ENCODE assay signal across 34 cellular contexts in the genomic region with DNA sequence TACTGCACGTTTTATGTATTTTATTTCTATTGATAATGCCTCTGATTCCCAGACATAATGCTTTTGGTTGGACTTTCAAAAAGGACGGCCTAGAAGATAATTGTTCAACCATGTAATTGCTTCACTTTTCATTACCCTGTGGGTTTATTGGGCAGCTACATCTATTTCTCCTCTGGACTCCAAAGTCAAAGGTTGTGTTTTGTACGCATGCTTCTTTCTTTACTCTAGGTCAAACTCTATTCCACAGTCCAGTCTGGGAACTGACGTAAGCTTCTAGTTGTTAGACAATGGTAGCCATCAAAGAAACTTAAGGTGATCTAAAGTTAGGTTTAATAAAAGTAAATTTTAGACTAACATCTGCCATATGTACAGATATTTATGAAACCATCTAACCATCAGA. TPM values are rescaled to one million over a fixed set of nuclear protein-coding genes. Genes with fewer than 3 reads are reported as not detected.
"Had no signal": no experiment of that assay in that cellular context is flagged by ENCODE, and none has a peak within 500 bp of the region (broad histone marks: within the 10 kb centered on the region; RNA-seq: fewer than 3 reads in every experiment).

No MANE protein-coding gene starts in this region.

- DNase-seq: naive B cell; naive thymus-derived CD8-positive, alpha-beta T cell; nephron progenitor cell; nucleus accumbens; pancreas; right cardiac atrium; spleen; stimulated activated CD4-positive, alpha-beta T cell treated with anti-CD3 and anti-CD28 coated beads, Interleukin-12 subunit alpha, Interleukin-12 subunit beta, amount 100 ng/mL, for 4 hours; stimulated activated CD4-positive, alpha-beta T cell treated with anti-CD3 and anti-CD28 coated beads, Interleukin-1b, Interleukin-23, amount 100 ng/mL, for 48 hours; stimulated activated CD4-positive, alpha-beta T cell treated with anti-CD3 and anti-CD28 coated beads, Interleukin-4, amount 100 ng/mL, for 1 hour; stimulated activated CD4-positive, alpha-beta T cell treated with anti-CD3 and anti-CD28 coated beads, Interleukin-4, amount 100 ng/mL, for 4 hours; stimulated activated CD8-positive, alpha-beta memory T cell treated with anti-CD3 and anti-CD28 coated beads, Interleukin-4, amount 100 ng/mL, for 48 hours; stimulated activated naive CD4-positive, alpha-beta T cell; stomach; thyroid gland; upper lobe of right lung; uterus had no signal

- H3K27me3 ChIP-seq: pancreas, stomach, thyroid gland, tibial nerve, upper lobe of right lung, uterus had no signal

- H3K4me3 ChIP-seq: pancreas, prostate gland, skin epidermis, smooth muscle cell, spleen, stomach, thoracic aorta, thyroid gland, tibial nerve, upper lobe of right lung, uterus had no signal

- H3K36me3 ChIP-seq: neutrophil, pancreas, prostate gland, spleen, stomach, thoracic aorta, thyroid gland, tibial nerve, upper lobe of right lung, uterus had no signal

- H3K4me1 ChIP-seq: pancreas, prostate gland, spleen, thyroid gland, tibial nerve, upper lobe of right lung, uterus had no signal

- H3K4me2 ChIP-seq: smooth muscle cell had no signal

- ATAC-seq: naive thymus-derived CD8-positive, alpha-beta T cell; natural killer cell treated with Interleukin-12 subunit alpha and Interleukin-12 subunit beta and Interleukin-15 and Interleukin-18, amount 100 ng/mL, for 72 hours; pancreas; right cardiac atrium; sciatic nerve; stimulated activated memory B cell treated with anti-CD40 and anti-IgM and Interleukin-4, amounts not matched to agents 10 μg/mL and 1 μg/mL and 100 μg/mL, for 72 hours; upper lobe of right lung had no signal

- H3K27ac ChIP-seq: neutrophil, pancreas, prostate gland, skin epidermis, spleen, stomach, thoracic aorta, thyroid gland, tibial nerve, upper lobe of right lung, uterus had no signal

- H3K9me3 ChIP-seq: neutrophil, pancreas, prostate gland, spleen, stomach, thoracic aorta, thyroid gland, tibial nerve, upper lobe of right lung, uterus had no signal

RNA-seq across cellular contexts. Expression of gene SLC17A3, which starts 6.6 kb away (rescaled TPM):
- total RNA-seq: naive thymus-derived CD8-positive, alpha-beta T cell; natural killer cell treated with Interleukin-12 subunit alpha and Interleukin-12 subunit beta and Interleukin-15 and Interleukin-18, amount 100 ng/mL, for 72 hours; neural crest cell; omental fat pad; osteocyte; pancreas; posterior vena cava; prostate gland; pulmonary artery endothelial cell; sciatic nerve; smooth muscle cell; spleen; stomach; subcutaneous adipose tissue; temporal lobe; thyroid gland; tibial nerve; upper lobe of right lung; urinary bladder; uterus had no signal
- polyA plus RNA-seq: right cardiac atrium, smooth muscle cell, stomach, urinary bladder had no signal

RNA-seq across cellular contexts. Expression of gene SLC17A1, which starts 48.7 kb away (rescaled TPM):
- total RNA-seq: naive thymus-derived CD8-positive, alpha-beta T cell; natural killer cell treated with Interleukin-12 subunit alpha and Interleukin-12 subunit beta and Interleukin-15 and Interleukin-18, amount 100 ng/mL, for 72 hours; neural crest cell; omental fat pad; osteocyte; pancreas; posterior vena cava; pulmonary artery endothelial cell; right cardiac atrium; sciatic nerve; smooth muscle cell; spleen; stomach; subcutaneous adipose tissue; temporal lobe; thoracic aorta; thyroid gland; tibial nerve; upper lobe of right lung; urinary bladder; uterus had no signal
- polyA plus RNA-seq: naive thymus-derived CD8-positive, alpha-beta T cell; right cardiac atrium; smooth muscle cell; spleen; stomach; urinary bladder had no signal

RNA-seq across cellular contexts. Expression of gene SLC17A2, which starts 49.9 kb away (rescaled TPM):
- total RNA-seq: naive thymus-derived CD8-positive, alpha-beta T cell; natural killer cell treated with Interleukin-12 subunit alpha and Interleukin-12 subunit beta and Interleukin-15 and Interleukin-18, amount 100 ng/mL, for 72 hours; neural crest cell; omental fat pad; osteocyte; posterior vena cava; prostate gland; pulmonary artery endothelial cell; right cardiac atrium; sciatic nerve; smooth muscle cell; spleen; stomach; subcutaneous adipose tissue; temporal lobe; thoracic aorta; thyroid gland; tibial nerve; upper lobe of right lung; uterus had no signal
- polyA plus RNA-seq: naive thymus-derived CD8-positive, alpha-beta T cell; right cardiac atrium; smooth muscle cell; spleen; stomach had no signal
